Comparison of ENCODE assay signal across 10 cellular contexts in genomic region chrX:45505214-45505613, GRCh38.
A peak's percentile ranks its signal among the peaks of the same experiment; 100 is the strongest.
DNase-seq lines count a peak whose midpoint lies in the region; ATAC-seq and TF ChIP-seq lines count a peak whose summit lies in the region.
"Had no signal": no experiment of that assay in that cellular context is flagged by ENCODE, and none has a peak within 500 bp of the region (broad histone marks: within the 10 kb centered on the region; RNA-seq: fewer than 3 reads in every experiment).

No MANE protein-coding gene starts in this region.

- POLR2A ChIA-PET in PC-9 (lab: Charles Lee; ENCODE audit: unreplicated experiment) = no interaction called here

- H3F3A ChIP-seq in PC-9 (ENCODE audit: insufficient read depth, low read depth) = peaks cover 3% of the 10 kb centered on the region; the same call in 1 of the 2 replicates

- no peak for TF ChIP-seq POLR2A in breast epithelium (IDR thresholded peaks at IDR 0.05)

- intact Hi-C loops in breast epithelium (cut with DNase I; ENCODE audit: low total_unique reads) = no loop called here
- intact Hi-C loops in PC-9 (cut with micrococcal nuclease; ENCODE audit: unreplicated experiment) = no loop called here
- intact Hi-C loops in Calu3 (cut with micrococcal nuclease; ENCODE audit: unreplicated experiment) = no loop called here

- peaks cover 41% of the 10 kb centered on the region for H3K4me1 Mint-ChIP-seq in Calu3 (ENCODE audit: low read depth, unreplicated experiment)

- H3K36me3 ChIP-seq in breast epithelium (no peaks in the 10 kb centered on the region), muscle layer of colon (ENCODE audit: insufficient read depth, low read length) (no peaks in the 10 kb centered on the region), PC-9 (ENCODE audit: low read depth) (no peaks in the 10 kb centered on the region)

- no peaks in the 10 kb centered on the region for H3K27me3 Mint-ChIP-seq in Calu3 (ENCODE audit: unreplicated experiment)

- H3K36me3 Mint-ChIP-seq in Calu3 (ENCODE audit: insufficient read depth, unreplicated experiment) = peaks cover 6% of the 10 kb centered on the region

- H3K27ac Mint-ChIP-seq in Calu3 (ENCODE audit: unreplicated experiment) = no peak overlapping the region

- no peaks in the 10 kb centered on the region for H3K9me2 ChIP-seq in PC-9 (ENCODE audit: insufficient read depth)

- no peak overlapping the region for H3K4me3 Mint-ChIP-seq in Calu3 (ENCODE audit: low read depth, unreplicated experiment)

- H4K20me1 ChIP-seq in PC-9 (ENCODE audit: insufficient read depth) = no peaks in the 10 kb centered on the region

- BruUV-seq in PC-9 (replicated peaks; lab: Mats Ljungman, UMichigan) (no TSS peak), Calu3 (replicated peaks; lab: Mats Ljungman, UMichigan) (no TSS peak)

- H3K4me1 ChIP-seq in breast epithelium (peaks cover 0 to 4% of the 10 kb centered on the region in 2 donors), muscle layer of colon (ENCODE audit: insufficient read depth, low read length) (peaks cover 44% of the 10 kb centered on the region), PC-9 (replicated peaks; ENCODE audit: insufficient read depth) (no peaks in the 10 kb centered on the region; the same call in none of the 2 replicates)

- no peak overlapping the region for H3K9ac ChIP-seq in muscle layer of colon (ENCODE audit: low read length)

- H3K4me3 ChIP-seq in breast epithelium (no peak overlapping the region), muscle layer of colon (ENCODE audit: low read depth in 1 of 2, low read length in 2 of 2) (no peak overlapping the region), PC-9 (no peak overlapping the region)

- H3K27ac ChIP-seq in breast epithelium (peak overlapping the region; percentile 73 to 85), muscle layer of colon (ENCODE audit: low read depth, low read length) (peak overlapping the region; percentile 48), PC-9 (no peak overlapping the region)

- H3K4me2 ChIP-seq in PC-9 = no peak overlapping the region

- H2AFZ ChIP-seq in PC-9 = no peak overlapping the region

- CTCF ChIA-PET in PC-9 (lab: Charles Lee) = no interaction called here
- CTCF ChIA-PET in Calu3 (lab: Charles Lee) = no interaction called here

- no peaks in the 10 kb centered on the region for H3K9me3 Mint-ChIP-seq in Calu3 (ENCODE audit: low read depth, unreplicated experiment)

- DNase-seq in AG08396 (ENCODE audit: low spot score) (peak; percentile 37), HPDE6-E6E7 (ENCODE audit: extremely low spot score) (peak; percentile 19), breast epithelium (ENCODE audit: low spot score in 2 of 2) (no peak), OCI-M1 (lab: John Stamatoyannopoulos, UW) (no peak), PC-9 (no peak), Calu3 (no peak)
- DNase-seq: activated naive CD4-positive, alpha-beta T cell; NCI-H1694 treated with DMSO at 0.1 percent for 48 hours had no signal

- no peak for TF ChIP-seq CTCF in breast epithelium (IDR thresholded peaks at IDR 0.05)
- no peak for TF ChIP-seq CTCF in PC-9 (conservative IDR thresholded peaks at IDR 0.05)
- no peak for TF ChIP-seq CTCF in Calu3 (IDR thresholded peaks at IDR 0.05; ENCODE audit: unreplicated experiment)

- no peak for ATAC-seq in activated CD4-positive, CD25-positive, alpha-beta regulatory T cell treated with anti-CD3 and anti-CD28 coated beads, Interleukin-2, amount 50 U/mL, for 24 hours

- H3K27me3 ChIP-seq in breast epithelium = peaks cover 0 to 20% of the 10 kb centered on the region in 2 donors
- H3K27me3 ChIP-seq in muscle layer of colon (ENCODE audit: control insufficient read depth in 1 of 2, insufficient read depth in 2 of 2, low read length in 2 of 2) = no peaks in the 10 kb centered on the region
- H3K27me3 ChIP-seq in PC-9 (ENCODE audit: insufficient read depth, low read depth) = no peaks in the 10 kb centered on the region

- no peaks in the 10 kb centered on the region for H3K9me3 ChIP-seq in breast epithelium
- H3K9me3 ChIP-seq in muscle layer of colon (ENCODE audit: low read length) = no peaks in the 10 kb centered on the region
- H3K9me3 ChIP-seq in PC-9 (ENCODE audit: insufficient read depth, low read depth) = no peaks in the 10 kb centered on the region

- H3K79me2 ChIP-seq in PC-9 (ENCODE audit: low read depth) = no peaks in the 10 kb centered on the region

Comparison
In these comparisons a context has a peak if more than half of its experiments do, and no peak if none do; other contexts are left out.
1. DNase-seq: peak in AG08396 (single experiment) and HPDE6-E6E7 (single experiment); none in breast epithelium (0 of 2), OCI-M1 (single experiment), PC-9 (0 of 2) and Calu3 (single experiment).